Comparison of ENCODE assay signal across 8 cellular contexts in the genomic region with DNA sequence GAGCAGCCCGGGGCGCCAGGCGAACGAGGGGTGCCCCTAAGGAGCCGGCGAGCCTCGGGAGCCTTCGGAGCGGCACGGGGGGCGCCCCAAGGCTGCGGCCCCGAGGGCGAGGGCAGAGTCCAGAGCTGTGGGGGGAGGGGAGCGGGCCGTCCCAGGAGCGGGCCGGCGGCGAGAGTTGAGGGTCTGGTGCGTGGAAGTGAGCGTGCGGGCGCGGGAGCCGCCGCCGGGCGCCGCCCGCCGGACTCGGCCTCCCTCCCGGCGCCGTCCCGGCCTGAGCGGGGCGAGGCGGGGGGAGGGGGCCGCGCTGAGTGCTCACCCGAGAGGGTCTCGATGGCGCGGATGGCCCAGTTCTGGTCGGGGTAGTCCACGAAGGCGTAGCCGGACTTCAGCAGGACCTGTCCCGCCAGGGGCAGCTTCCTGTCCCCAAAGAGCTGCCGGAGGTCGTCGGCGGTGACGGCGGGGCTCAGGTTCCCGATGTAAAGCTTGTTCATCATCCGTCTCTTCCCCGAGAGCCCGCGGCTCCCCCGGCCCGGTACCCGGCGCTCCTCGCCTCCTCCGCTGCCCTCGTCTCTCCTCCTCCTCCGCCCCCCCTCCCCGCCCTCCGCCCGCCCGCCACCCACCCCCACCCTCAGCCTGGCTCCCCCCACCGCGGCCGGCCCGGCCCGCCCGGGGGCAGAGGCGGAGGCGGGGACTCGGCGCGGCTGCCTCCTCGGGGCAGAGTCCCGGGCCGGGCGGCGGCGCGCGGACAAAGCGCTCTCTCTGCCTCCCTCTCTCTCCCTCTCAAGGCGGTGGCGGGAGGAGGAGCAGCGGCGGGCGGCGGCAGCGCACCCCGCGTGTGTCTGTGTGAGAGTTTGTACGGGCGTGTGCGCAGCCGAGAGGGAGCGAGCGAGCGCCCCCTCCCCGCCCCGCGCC. TPM values are rescaled to one million over a fixed set of nuclear protein-coding genes. Genes with fewer than 3 reads are reported as not detected.
DNase-seq lines count a peak whose midpoint lies in the region; ATAC-seq and TF ChIP-seq lines count a peak whose summit lies in the region.

A gene (minus strand): TSS at position 576 of the 912 bp plus-strand sequence. CDS start 82 bp downstream, at position 494.

- no peaks in the 10 kb centered on the region for H3K36me3 ChIP-seq in right atrium auricular region

- H3K4me3 ChIP-seq in astrocyte of the cerebellum (ENCODE audit: low read depth, low read length) = peak within 1 kb of the TSS; percentile 86
- H3K4me3 ChIP-seq in right atrium auricular region = peak within 1 kb of the TSS; percentile 74 to 77

- H3K27ac ChIP-seq in right atrium auricular region = peak within 1 kb of the TSS; percentile 82 to 84

- DNase-seq in AG09319 (ENCODE audit: extremely low read depth, low read depth) = peak; percentile 62
- peak; percentile 90 for DNase-seq in HK-2 (ENCODE audit: unreplicated experiment)
- DNase-seq in SKM-1 (lab: John Stamatoyannopoulos, UW; ENCODE audit: unreplicated experiment) = peak; percentile 79
- DNase-seq in astrocyte of the cerebellum (ENCODE audit: low read depth) = peak; percentile 64
- DNase-seq in right atrium auricular region (ENCODE audit: low spot score) = peak; percentile 66
- DNase-seq in retina = peak; percentile 88
- no peak for DNase-seq in SHP77 (lab: John Stamatoyannopoulos, UW)

- ATAC-seq in GM19023 (IDR thresholded peaks at IDR 0.05; ENCODE audit: unreplicated experiment) = peak; percentile 55

- peaks cover 0 to 35% of the 10 kb centered on the region in 2 donors for H3K4me1 ChIP-seq in right atrium auricular region

- in situ Hi-C loops in astrocyte of the cerebellum (cut with HindIII; ENCODE audit: low sequenced_read_pairs) = no loop called here

- H3K9me3 ChIP-seq in right atrium auricular region = no peaks in the 10 kb centered on the region

- H3K27me3 ChIP-seq in right atrium auricular region = peaks cover 0 to 4% of the 10 kb centered on the region in 2 donors

- TF ChIP-seq CTCF in AG09319 (IDR thresholded peaks at IDR 0.05; ENCODE audit: low read depth, low read length) (no peak; the same call in none of the 2 replicates), astrocyte of the cerebellum (IDR thresholded peaks at IDR 0.05; ENCODE audit: low read depth, low read length, missing control alignments) (no peak), right atrium auricular region (IDR thresholded peaks at IDR 0.05) (no peak)

RNA-seq across cellular contexts. Expression of the gene that starts here (rescaled TPM):
- 10 to 100 TPM; 11.0 to 19.2 TPM for total RNA-seq in right atrium auricular region

Comparison
In these comparisons a context has a peak if more than half of its experiments do, and no peak if none do; other contexts are left out.
1. DNase-seq: peak in AG09319 (single experiment), HK-2 (single experiment), SKM-1 (single experiment), astrocyte of the cerebellum (single experiment), right atrium auricular region (single experiment) and retina (single experiment); none in SHP77 (0 of 2).